ENCODE assay signal across 17 cellular contexts in genomic region chr3:163879172-163879571, GRCh38.
A peak's percentile ranks its signal among the peaks of the same experiment; 100 is the strongest.
DNase-seq lines count a peak whose midpoint lies in the region; ATAC-seq and TF ChIP-seq lines count a peak whose summit lies in the region.
"Had no signal": no experiment of that assay in that cellular context is flagged by ENCODE, and none has a peak within 500 bp of the region (broad histone marks: within the 10 kb centered on the region; RNA-seq: fewer than 3 reads in every experiment).

No MANE protein-coding gene starts in this region.

- H3K36me3 ChIP-seq in DND-41 (ENCODE audit: insufficient read depth, low read length) (no peaks in the 10 kb centered on the region), MM.1S (replicated peaks; ENCODE audit: insufficient read depth, low read length) (no peaks in the 10 kb centered on the region)
- H3K36me3 ChIP-seq: BLaER1 had no signal

- no peak overlapping the region for H3K9ac ChIP-seq in DND-41 (ENCODE audit: low read depth, low read length)
- H3K9ac ChIP-seq in MM.1S (ENCODE audit: low read length), result no peak overlapping the region
- H3K9ac ChIP-seq: BLaER1 had no signal

- no peaks in the 10 kb centered on the region for H3K9me2 ChIP-seq in MM.1S (replicated peaks; ENCODE audit: insufficient read depth, low read length)

- intact Hi-C loops in posterior vena cava (cut with DNase I), result no loop called here

- DNase-seq in DND-41 (peak; percentile 15), MM.1S (peak; percentile 84), glomerular visceral epithelial cell (ENCODE audit: extremely low spot score) (peak; percentile 1), NCI-H510A treated with DMSO at 0.1 percent for 48 hours (lab: John Stamatoyannopoulos, UW) (no peak), kidney tubule cell (ENCODE audit: low spot score) (no peak), posterior vena cava (ENCODE audit: low spot score) (no peak)
- DNase-seq: 8988T; CD4-positive, alpha-beta memory T cell; DMS153; DMS79; GF-D8; GOT3; H9; IMR-90 had no signal

- no peak for TF ChIP-seq CTCF in DND-41 (IDR thresholded peaks at IDR 0.05; ENCODE audit: borderline replicate concordance, extremely low read depth, low read length, poor library complexity, severe bottlenecking)
- no peak for TF ChIP-seq CTCF in MM.1S (IDR thresholded peaks at IDR 0.05; ENCODE audit: low read length)

- peaks cover 6% of the 10 kb centered on the region for H3K9me3 ChIP-seq in DND-41 (ENCODE audit: insufficient read depth, low read length, severe bottlenecking)
- no peaks in the 10 kb centered on the region for H3K9me3 ChIP-seq in MM.1S (replicated peaks; ENCODE audit: insufficient read depth, low read length)

- H3K4me3 ChIP-seq in DND-41 (ENCODE audit: low read depth in 1 of 2, low read length in 2 of 2) (no peak overlapping the region), MM.1S (ENCODE audit: low read length) (no peak overlapping the region)
- H3K4me3 ChIP-seq: BLaER1, K562 had no signal

- H3F3A ChIP-seq in MM.1S (ENCODE audit: insufficient read depth, low read length), result 0 out of 2 replicates have a peak, but pooled peaks cover 2% of the 10 kb centered on the region

- H2AFZ ChIP-seq in DND-41 (ENCODE audit: low read depth, low read length), result no peak overlapping the region
- no peak overlapping the region for H2AFZ ChIP-seq in MM.1S (ENCODE audit: low read length)

- H3K79me2 ChIP-seq in DND-41 (ENCODE audit: insufficient read depth, low read length) (no peaks in the 10 kb centered on the region), MM.1S (ENCODE audit: low read length) (no peaks in the 10 kb centered on the region)

- H3K27me3 ChIP-seq in DND-41 (ENCODE audit: insufficient read depth, low read length, poor library complexity) (no peaks in the 10 kb centered on the region), MM.1S (replicated peaks; ENCODE audit: insufficient read depth, low read length) (no peaks in the 10 kb centered on the region)
- H3K27me3 ChIP-seq: BLaER1 had no signal

- H3K4me1 ChIP-seq in DND-41 (ENCODE audit: insufficient read depth, low read length), result no peaks in the 10 kb centered on the region
- no peaks in the 10 kb centered on the region for H3K4me1 ChIP-seq in MM.1S (ENCODE audit: low read length)
- H3K4me1 ChIP-seq: BLaER1 had no signal

- H4K20me1 ChIP-seq in DND-41 (ENCODE audit: insufficient read depth, low read length) (no peaks in the 10 kb centered on the region), MM.1S (ENCODE audit: insufficient read depth, low read length) (no peaks in the 10 kb centered on the region)
- H4K20me1 ChIP-seq: BLaER1 had no signal

- H3K4me2 ChIP-seq in DND-41 (ENCODE audit: insufficient read depth, low read length), result no peak overlapping the region
- no peak overlapping the region for H3K4me2 ChIP-seq in MM.1S (ENCODE audit: low read depth, low read length)
- H3K4me2 ChIP-seq: BLaER1 had no signal

- no peak for ATAC-seq in DND-41 (ENCODE audit: insufficient read depth, low read depth)
- ATAC-seq in GM18868 (IDR thresholded peaks at IDR 0.05; ENCODE audit: unreplicated experiment), result peak; percentile 65
- ATAC-seq: K562 had no signal

- no peak overlapping the region for H3K27ac ChIP-seq in DND-41 (ENCODE audit: low read length)
- no peak overlapping the region for H3K27ac ChIP-seq in MM.1S (ENCODE audit: low read length)
- H3K27ac ChIP-seq: BLaER1 had no signal

Comparison
In these comparisons a context has a peak if more than half of its experiments do, and no peak if none do; other contexts are left out.
1. DNase-seq: peak in DND-41 (single experiment), MM.1S (single experiment) and glomerular visceral epithelial cell (single experiment); none in NCI-H510A treated with DMSO at 0.1 percent for 48 hours (single experiment), kidney tubule cell (single experiment) and posterior vena cava (single experiment).